1 cellular context compared by ENCODE assay signal in the genomic region with DNA sequence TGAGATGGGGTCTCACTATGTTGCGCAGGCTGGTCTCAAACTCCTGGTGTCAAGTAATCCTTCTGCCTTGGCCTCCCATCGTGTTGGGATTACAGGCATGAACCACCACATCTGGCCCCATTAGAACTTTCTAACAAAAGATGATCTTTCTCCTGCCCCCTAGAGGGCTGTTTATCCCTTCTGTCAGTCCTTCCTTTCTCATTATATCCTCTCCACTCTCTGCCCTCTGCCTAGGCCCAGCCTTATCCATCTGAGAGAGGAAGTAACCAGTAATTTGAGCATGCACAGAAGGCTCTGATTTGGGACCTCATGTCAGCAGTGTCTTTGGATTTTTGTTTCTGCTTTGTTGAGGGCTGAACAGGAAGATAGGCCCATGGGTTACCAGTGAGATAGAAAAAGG.
TF ChIP-seq lines count a peak whose summit lies in the region.

No MANE protein-coding gene starts in this region.

TF ChIP-seq in HepG2, 621 proteins besides CTCF, POLR2A, EP300 and RAD21 (continued from another document):
- TF ChIP-seq, protein P1, sequence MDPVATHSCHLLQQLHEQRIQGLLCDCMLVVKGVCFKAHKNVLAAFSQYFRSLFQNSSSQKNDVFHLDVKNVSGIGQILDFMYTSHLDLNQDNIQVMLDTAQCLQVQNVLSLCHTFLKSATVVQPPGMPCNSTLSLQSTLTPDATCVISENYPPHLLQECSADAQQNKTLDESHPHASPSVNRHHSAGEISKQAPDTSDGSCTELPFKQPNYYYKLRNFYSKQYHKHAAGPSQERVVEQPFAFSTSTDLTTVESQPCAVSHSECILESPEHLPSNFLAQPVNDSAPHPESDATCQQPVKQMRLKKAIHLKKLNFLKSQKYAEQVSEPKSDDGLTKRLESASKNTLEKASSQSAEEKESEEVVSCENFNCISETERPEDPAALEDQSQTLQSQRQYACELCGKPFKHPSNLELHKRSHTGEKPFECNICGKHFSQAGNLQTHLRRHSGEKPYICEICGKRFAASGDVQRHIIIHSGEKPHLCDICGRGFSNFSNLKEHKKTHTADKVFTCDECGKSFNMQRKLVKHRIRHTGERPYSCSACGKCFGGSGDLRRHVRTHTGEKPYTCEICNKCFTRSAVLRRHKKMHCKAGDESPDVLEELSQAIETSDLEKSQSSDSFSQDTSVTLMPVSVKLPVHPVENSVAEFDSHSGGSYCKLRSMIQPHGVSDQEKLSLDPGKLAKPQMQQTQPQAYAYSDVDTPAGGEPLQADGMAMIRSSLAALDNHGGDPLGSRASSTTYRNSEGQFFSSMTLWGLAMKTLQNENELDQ (CRISPR knock-in tag; IDR thresholded peaks at IDR 0.05; ENCODE audit: borderline replicate concordance): no peak
- TF ChIP-seq, protein P2, sequence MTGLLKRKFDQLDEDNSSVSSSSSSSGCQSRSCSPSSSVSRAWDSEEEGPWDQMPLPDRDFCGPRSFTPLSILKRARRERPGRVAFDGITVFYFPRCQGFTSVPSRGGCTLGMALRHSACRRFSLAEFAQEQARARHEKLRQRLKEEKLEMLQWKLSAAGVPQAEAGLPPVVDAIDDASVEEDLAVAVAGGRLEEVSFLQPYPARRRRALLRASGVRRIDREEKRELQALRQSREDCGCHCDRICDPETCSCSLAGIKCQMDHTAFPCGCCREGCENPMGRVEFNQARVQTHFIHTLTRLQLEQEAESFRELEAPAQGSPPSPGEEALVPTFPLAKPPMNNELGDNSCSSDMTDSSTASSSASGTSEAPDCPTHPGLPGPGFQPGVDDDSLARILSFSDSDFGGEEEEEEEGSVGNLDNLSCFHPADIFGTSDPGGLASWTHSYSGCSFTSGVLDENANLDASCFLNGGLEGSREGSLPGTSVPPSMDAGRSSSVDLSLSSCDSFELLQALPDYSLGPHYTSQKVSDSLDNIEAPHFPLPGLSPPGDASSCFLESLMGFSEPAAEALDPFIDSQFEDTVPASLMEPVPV (CRISPR knock-in tag; IDR thresholded peaks at IDR 0.05): no peak
- TF ChIP-seq CBX1 (IDR thresholded peaks at IDR 0.05; ENCODE audit: low read depth) (no peak), ZNF24 (IDR thresholded peaks at IDR 0.05) (no peak), ZNF224 (CRISPR knock-in tag; IDR thresholded peaks at IDR 0.05) (no peak), ZNF720 (CRISPR knock-in tag; IDR thresholded peaks at IDR 0.05) (no peak), SMAD9 (CRISPR knock-in tag; IDR thresholded peaks at IDR 0.05) (no peak), ZNF17 (CRISPR knock-in tag; IDR thresholded peaks at IDR 0.05) (no peak)
- TF ChIP-seq, protein P3, sequence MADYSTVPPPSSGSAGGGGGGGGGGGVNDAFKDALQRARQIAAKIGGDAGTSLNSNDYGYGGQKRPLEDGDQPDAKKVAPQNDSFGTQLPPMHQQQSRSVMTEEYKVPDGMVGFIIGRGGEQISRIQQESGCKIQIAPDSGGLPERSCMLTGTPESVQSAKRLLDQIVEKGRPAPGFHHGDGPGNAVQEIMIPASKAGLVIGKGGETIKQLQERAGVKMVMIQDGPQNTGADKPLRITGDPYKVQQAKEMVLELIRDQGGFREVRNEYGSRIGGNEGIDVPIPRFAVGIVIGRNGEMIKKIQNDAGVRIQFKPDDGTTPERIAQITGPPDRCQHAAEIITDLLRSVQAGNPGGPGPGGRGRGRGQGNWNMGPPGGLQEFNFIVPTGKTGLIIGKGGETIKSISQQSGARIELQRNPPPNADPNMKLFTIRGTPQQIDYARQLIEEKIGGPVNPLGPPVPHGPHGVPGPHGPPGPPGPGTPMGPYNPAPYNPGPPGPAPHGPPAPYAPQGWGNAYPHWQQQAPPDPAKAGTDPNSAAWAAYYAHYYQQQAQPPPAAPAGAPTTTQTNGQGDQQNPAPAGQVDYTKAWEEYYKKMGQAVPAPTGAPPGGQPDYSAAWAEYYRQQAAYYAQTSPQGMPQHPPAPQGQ (CRISPR knock-in tag; IDR thresholded peaks at IDR 0.05; ENCODE audit: borderline replicate concordance): no peak
